In the genomic region with DNA sequence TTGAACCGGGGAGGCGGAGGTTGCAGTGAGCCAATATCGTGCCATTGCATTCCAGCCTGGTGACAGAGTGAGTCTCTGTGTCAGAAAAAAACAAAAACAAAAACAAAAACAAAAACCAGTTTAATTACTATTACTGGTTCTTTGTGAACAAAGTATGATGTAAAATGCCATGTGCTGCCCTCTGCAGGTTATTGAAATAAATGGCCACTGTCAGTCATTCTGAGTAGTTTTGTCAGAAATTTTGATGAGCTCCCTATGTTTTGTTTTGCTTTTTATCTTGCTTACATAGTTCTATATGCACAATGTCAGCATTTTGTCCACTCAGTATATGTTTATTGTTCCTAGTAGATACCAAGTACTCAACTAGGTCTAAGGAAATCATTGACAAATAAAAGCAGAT, we compare ENCODE assay signal across 13 cellular contexts.
DNase-seq lines count a peak whose midpoint lies in the region; ATAC-seq and TF ChIP-seq lines count a peak whose summit lies in the region.
"Had no signal": no experiment of that assay in that cellular context is flagged by ENCODE, and none has a peak within 500 bp of the region (broad histone marks: within the 10 kb centered on the region; RNA-seq: fewer than 3 reads in every experiment).

No MANE protein-coding gene starts in this region.

- TF ChIP-seq CTCF in MCF 10A (IDR thresholded peaks at IDR 0.05; ENCODE audit: unreplicated experiment) (peak; percentile 54), breast epithelium (IDR thresholded peaks at IDR 0.05) (no peak), endothelial cell (IDR thresholded peaks at IDR 0.05; ENCODE audit: unreplicated experiment) (peak; percentile 66), upper lobe of right lung (IDR thresholded peaks at IDR 0.05) (peak; percentile 36)

- CTCF ChIA-PET in MCF 10A (lab: Yijun Ruan, JAX): interaction anchor here (0.7 to 6.4 kb wide), 16 partner anchors 10 to 1885 kb away, joined by 3 to 90 read pairs (median 3); no protein-coding TSS in a partner anchor
- CTCF ChIA-PET in activated naive CD4-positive, alpha-beta T cell treated with anti-CD3 and anti-CD28 coated beads, Interleukin-2, amount 10 ng/mL, durations not matched to agents 7 days and 5 days (lab: Charles Lee): interaction anchor here (1.2 to 1.4 kb wide), 2 partner anchors 10 to 245 kb away, joined by 3 to 4 read pairs; no protein-coding TSS in a partner anchor
- CTCF ChIA-PET in activated CD4-positive, alpha-beta memory T cell treated with anti-CD3 and anti-CD28 coated beads for 36 hours (lab: Charles Lee): interaction anchor here (1.7 kb wide), 1 partner anchor 9 kb away, joined by 4 read pairs; no protein-coding TSS in a partner anchor

- BruUV-seq in MCF 10A (replicated peaks; lab: Mats Ljungman, UMichigan): no TSS peak

- H3K4me1 ChIP-seq in breast epithelium (no peaks in the 10 kb centered on the region), upper lobe of right lung (no peaks in the 10 kb centered on the region)

- no peaks in the 10 kb centered on the region for H3K9me3 ChIP-seq in breast epithelium
- H3K9me3 ChIP-seq in upper lobe of right lung: no peaks in the 10 kb centered on the region

- no peak for TF ChIP-seq POLR2A in breast epithelium (IDR thresholded peaks at IDR 0.05)

- no peak overlapping the region for H3K27ac Mint-ChIP-seq in MCF 10A (ENCODE audit: low read depth, unreplicated experiment)
- no peak overlapping the region for H3K27ac Mint-ChIP-seq in endothelial cell (ENCODE audit: unreplicated experiment)
- no peak overlapping the region for H3K27ac Mint-ChIP-seq in activated naive CD4-positive, alpha-beta T cell treated with anti-CD3 and anti-CD28 coated beads, Interleukin-2, amount 10 ng/mL, durations not matched to agents 7 days and 5 days
- no peak overlapping the region for H3K27ac Mint-ChIP-seq in activated CD4-positive, alpha-beta memory T cell treated with anti-CD3 and anti-CD28 coated beads for 36 hours
- H3K27ac Mint-ChIP-seq: CD8-positive, alpha-beta T cell; stimulated activated naive B cell treated with anti-CD40 and anti-IgM and Interleukin-4, amounts not matched to agents 10 μg/mL and 1 μg/mL and 100 μg/mL, for 72 hours had no signal

- H3K27ac ChIP-seq in breast epithelium (no peak overlapping the region), upper lobe of right lung (no peak overlapping the region)
- H3K27ac ChIP-seq: skin epidermis had no signal

- no peak for ATAC-seq in upper lobe of right lung
- no peak for ATAC-seq in HG02571 (IDR thresholded peaks at IDR 0.05; ENCODE audit: unreplicated experiment)
- ATAC-seq: CD8-positive, alpha-beta T cell; stimulated activated naive B cell treated with anti-CD40 and anti-IgM and Interleukin-4, amounts not matched to agents 10 μg/mL and 1 μg/mL and 100 μg/mL, for 72 hours had no signal

- no peaks in the 10 kb centered on the region for H3K27me3 Mint-ChIP-seq in MCF 10A (ENCODE audit: insufficient read depth, unreplicated experiment)
- H3K27me3 Mint-ChIP-seq in endothelial cell (ENCODE audit: unreplicated experiment): no peaks in the 10 kb centered on the region
- no peaks in the 10 kb centered on the region for H3K27me3 Mint-ChIP-seq in activated naive CD4-positive, alpha-beta T cell treated with anti-CD3 and anti-CD28 coated beads, Interleukin-2, amount 10 ng/mL, durations not matched to agents 7 days and 5 days
- no peaks in the 10 kb centered on the region for H3K27me3 Mint-ChIP-seq in activated CD4-positive, alpha-beta memory T cell treated with anti-CD3 and anti-CD28 coated beads for 36 hours
- H3K27me3 Mint-ChIP-seq: stimulated activated naive B cell treated with anti-CD40 and anti-IgM and Interleukin-4, amounts not matched to agents 10 μg/mL and 1 μg/mL and 100 μg/mL, for 72 hours had no signal

- no peak overlapping the region for H3K4me3 ChIP-seq in breast epithelium
- H3K4me3 ChIP-seq in upper lobe of right lung: no peak overlapping the region
- H3K4me3 ChIP-seq: skin epidermis had no signal

- DNase-seq in MCF 10A (ENCODE audit: unreplicated experiment): peak; percentile 37
- DNase-seq in breast epithelium (ENCODE audit: low spot score in 2 of 2): no peak
- peak; percentile 29 for DNase-seq in NCI-H69 (lab: John Stamatoyannopoulos, UW)
- DNase-seq in endothelial cell (ENCODE audit: low spot score): peak; percentile 15
- no peak for DNase-seq in upper lobe of right lung
- DNase-seq in activated naive CD4-positive, alpha-beta T cell treated with anti-CD3 and anti-CD28 coated beads, Interleukin-2, amount 10 ng/mL, durations not matched to agents 7 days and 5 days: no peak
- no peak for DNase-seq in activated CD4-positive, alpha-beta memory T cell treated with anti-CD3 and anti-CD28 coated beads for 36 hours
- DNase-seq: activated T-cell treated with anti-CD3 and anti-CD28 coated beads for 4 hours; CD8-positive, alpha-beta T cell; effector CD8-positive, alpha-beta T cell; stimulated activated naive B cell treated with anti-CD40 and anti-IgM and Interleukin-4, amounts not matched to agents 10 μg/mL and 1 μg/mL and 100 μg/mL, for 72 hours had no signal

- H3K36me3 Mint-ChIP-seq in MCF 10A (ENCODE audit: insufficient read depth, unreplicated experiment): no peaks in the 10 kb centered on the region
- H3K36me3 Mint-ChIP-seq in endothelial cell (ENCODE audit: low read depth, unreplicated experiment): no peaks in the 10 kb centered on the region
- H3K36me3 Mint-ChIP-seq in activated naive CD4-positive, alpha-beta T cell treated with anti-CD3 and anti-CD28 coated beads, Interleukin-2, amount 10 ng/mL, durations not matched to agents 7 days and 5 days: no peaks in the 10 kb centered on the region
- no peaks in the 10 kb centered on the region for H3K36me3 Mint-ChIP-seq in activated CD4-positive, alpha-beta memory T cell treated with anti-CD3 and anti-CD28 coated beads for 36 hours
- H3K36me3 Mint-ChIP-seq: CD8-positive, alpha-beta T cell; stimulated activated naive B cell treated with anti-CD40 and anti-IgM and Interleukin-4, amounts not matched to agents 10 μg/mL and 1 μg/mL and 100 μg/mL, for 72 hours had no signal

- POLR2A ChIA-PET in MCF 10A (lab: Yijun Ruan, JAX): no interaction called here
- POLR2A ChIA-PET in activated CD4-positive, alpha-beta memory T cell treated with anti-CD3 and anti-CD28 coated beads for 36 hours (lab: Charles Lee): no interaction called here

- intact Hi-C loops in MCF 10A (cut with micrococcal nuclease): loop anchor here (10.0 kb wide), 1 partner anchor 794 kb away; no protein-coding TSS in a partner anchor
- intact Hi-C loops in breast epithelium (cut with DNase I; ENCODE audit: low total_unique reads): loop anchor here (5.0 to 10.0 kb wide), 2 partner anchors 599 to 784 kb away; no protein-coding TSS in a partner anchor
- intact Hi-C loops in upper lobe of right lung (cut with DNase I): no loop called here
- intact Hi-C loops in activated CD4-positive, alpha-beta memory T cell treated with anti-CD3 and anti-CD28 coated beads for 36 hours (cut with micrococcal nuclease): no loop called here

- no peaks in the 10 kb centered on the region for H3K27me3 ChIP-seq in breast epithelium
- H3K27me3 ChIP-seq in upper lobe of right lung: no peaks in the 10 kb centered on the region

- H3K4me1 Mint-ChIP-seq in MCF 10A (ENCODE audit: insufficient read depth, unreplicated experiment) (peaks cover 5% of the 10 kb centered on the region), endothelial cell (ENCODE audit: unreplicated experiment) (no peaks in the 10 kb centered on the region)
- H3K4me1 Mint-ChIP-seq in activated naive CD4-positive, alpha-beta T cell treated with anti-CD3 and anti-CD28 coated beads, Interleukin-2, amount 10 ng/mL, durations not matched to agents 7 days and 5 days: no peaks in the 10 kb centered on the region
- no peaks in the 10 kb centered on the region for H3K4me1 Mint-ChIP-seq in activated CD4-positive, alpha-beta memory T cell treated with anti-CD3 and anti-CD28 coated beads for 36 hours (ENCODE audit: low read depth)
- H3K4me1 Mint-ChIP-seq: stimulated activated naive B cell treated with anti-CD40 and anti-IgM and Interleukin-4, amounts not matched to agents 10 μg/mL and 1 μg/mL and 100 μg/mL, for 72 hours had no signal

- H3K36me3 ChIP-seq in breast epithelium (no peaks in the 10 kb centered on the region), upper lobe of right lung (no peaks in the 10 kb centered on the region)

- H3K4me3 Mint-ChIP-seq in MCF 10A (ENCODE audit: unreplicated experiment): no peak overlapping the region
- H3K4me3 Mint-ChIP-seq in endothelial cell (ENCODE audit: unreplicated experiment): no peak overlapping the region
- no peak overlapping the region for H3K4me3 Mint-ChIP-seq in activated naive CD4-positive, alpha-beta T cell treated with anti-CD3 and anti-CD28 coated beads, Interleukin-2, amount 10 ng/mL, durations not matched to agents 7 days and 5 days
- H3K4me3 Mint-ChIP-seq in activated CD4-positive, alpha-beta memory T cell treated with anti-CD3 and anti-CD28 coated beads for 36 hours: no peak overlapping the region
- H3K4me3 Mint-ChIP-seq: CD8-positive, alpha-beta T cell; stimulated activated naive B cell treated with anti-CD40 and anti-IgM and Interleukin-4, amounts not matched to agents 10 μg/mL and 1 μg/mL and 100 μg/mL, for 72 hours had no signal

- H3K9me3 Mint-ChIP-seq in MCF 10A (ENCODE audit: unreplicated experiment) (no peaks in the 10 kb centered on the region), endothelial cell (ENCODE audit: unreplicated experiment) (no peaks in the 10 kb centered on the region)
- no peaks in the 10 kb centered on the region for H3K9me3 Mint-ChIP-seq in activated naive CD4-positive, alpha-beta T cell treated with anti-CD3 and anti-CD28 coated beads, Interleukin-2, amount 10 ng/mL, durations not matched to agents 7 days and 5 days
- H3K9me3 Mint-ChIP-seq in activated CD4-positive, alpha-beta memory T cell treated with anti-CD3 and anti-CD28 coated beads for 36 hours: no peaks in the 10 kb centered on the region
- H3K9me3 Mint-ChIP-seq: CD8-positive, alpha-beta T cell; stimulated activated naive B cell treated with anti-CD40 and anti-IgM and Interleukin-4, amounts not matched to agents 10 μg/mL and 1 μg/mL and 100 μg/mL, for 72 hours had no signal

Comparison
In these comparisons a context has a peak if more than half of its experiments do, and no peak if none do; other contexts are left out.
1. DNase-seq: peak in MCF 10A (single experiment), NCI-H69 (single experiment) and endothelial cell (single experiment); none in breast epithelium (0 of 2), upper lobe of right lung (single experiment), activated naive CD4-positive, alpha-beta T cell treated with anti-CD3 and anti-CD28 coated beads, Interleukin-2, amount 10 ng/mL, durations not matched to agents 7 days and 5 days (single experiment) and activated CD4-positive, alpha-beta memory T cell treated with anti-CD3 and anti-CD28 coated beads for 36 hours (single experiment).
2. CTCF ChIP-seq: peak in MCF 10A (single experiment), endothelial cell (single experiment) and upper lobe of right lung (single experiment); none in breast epithelium (0 of 3).
3. intact Hi-C loops: an anchor here in MCF 10A (10.0 kb wide) and breast epithelium (5.0 to 10.0 kb wide); none called in upper lobe of right lung and activated CD4-positive, alpha-beta memory T cell treated with anti-CD3 and anti-CD28 coated beads for 36 hours.